Comparison of ENCODE assay signal across 1 cellular context in genomic region chr15:64381000-64381751, GRCh38.
TF ChIP-seq lines count a peak whose summit lies in the region.

A gene with protein sequence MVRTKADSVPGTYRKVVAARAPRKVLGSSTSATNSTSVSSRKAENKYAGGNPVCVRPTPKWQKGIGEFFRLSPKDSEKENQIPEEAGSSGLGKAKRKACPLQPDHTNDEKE (minus strand): TSS chr15:64381441. CDS start chr15:64381371, 70 bp downstream.

TF ChIP-seq in HepG2, 621 proteins besides CTCF, POLR2A, EP300 and RAD21 (continued from another document and continues in another):
- TF ChIP-seq, protein P1, sequence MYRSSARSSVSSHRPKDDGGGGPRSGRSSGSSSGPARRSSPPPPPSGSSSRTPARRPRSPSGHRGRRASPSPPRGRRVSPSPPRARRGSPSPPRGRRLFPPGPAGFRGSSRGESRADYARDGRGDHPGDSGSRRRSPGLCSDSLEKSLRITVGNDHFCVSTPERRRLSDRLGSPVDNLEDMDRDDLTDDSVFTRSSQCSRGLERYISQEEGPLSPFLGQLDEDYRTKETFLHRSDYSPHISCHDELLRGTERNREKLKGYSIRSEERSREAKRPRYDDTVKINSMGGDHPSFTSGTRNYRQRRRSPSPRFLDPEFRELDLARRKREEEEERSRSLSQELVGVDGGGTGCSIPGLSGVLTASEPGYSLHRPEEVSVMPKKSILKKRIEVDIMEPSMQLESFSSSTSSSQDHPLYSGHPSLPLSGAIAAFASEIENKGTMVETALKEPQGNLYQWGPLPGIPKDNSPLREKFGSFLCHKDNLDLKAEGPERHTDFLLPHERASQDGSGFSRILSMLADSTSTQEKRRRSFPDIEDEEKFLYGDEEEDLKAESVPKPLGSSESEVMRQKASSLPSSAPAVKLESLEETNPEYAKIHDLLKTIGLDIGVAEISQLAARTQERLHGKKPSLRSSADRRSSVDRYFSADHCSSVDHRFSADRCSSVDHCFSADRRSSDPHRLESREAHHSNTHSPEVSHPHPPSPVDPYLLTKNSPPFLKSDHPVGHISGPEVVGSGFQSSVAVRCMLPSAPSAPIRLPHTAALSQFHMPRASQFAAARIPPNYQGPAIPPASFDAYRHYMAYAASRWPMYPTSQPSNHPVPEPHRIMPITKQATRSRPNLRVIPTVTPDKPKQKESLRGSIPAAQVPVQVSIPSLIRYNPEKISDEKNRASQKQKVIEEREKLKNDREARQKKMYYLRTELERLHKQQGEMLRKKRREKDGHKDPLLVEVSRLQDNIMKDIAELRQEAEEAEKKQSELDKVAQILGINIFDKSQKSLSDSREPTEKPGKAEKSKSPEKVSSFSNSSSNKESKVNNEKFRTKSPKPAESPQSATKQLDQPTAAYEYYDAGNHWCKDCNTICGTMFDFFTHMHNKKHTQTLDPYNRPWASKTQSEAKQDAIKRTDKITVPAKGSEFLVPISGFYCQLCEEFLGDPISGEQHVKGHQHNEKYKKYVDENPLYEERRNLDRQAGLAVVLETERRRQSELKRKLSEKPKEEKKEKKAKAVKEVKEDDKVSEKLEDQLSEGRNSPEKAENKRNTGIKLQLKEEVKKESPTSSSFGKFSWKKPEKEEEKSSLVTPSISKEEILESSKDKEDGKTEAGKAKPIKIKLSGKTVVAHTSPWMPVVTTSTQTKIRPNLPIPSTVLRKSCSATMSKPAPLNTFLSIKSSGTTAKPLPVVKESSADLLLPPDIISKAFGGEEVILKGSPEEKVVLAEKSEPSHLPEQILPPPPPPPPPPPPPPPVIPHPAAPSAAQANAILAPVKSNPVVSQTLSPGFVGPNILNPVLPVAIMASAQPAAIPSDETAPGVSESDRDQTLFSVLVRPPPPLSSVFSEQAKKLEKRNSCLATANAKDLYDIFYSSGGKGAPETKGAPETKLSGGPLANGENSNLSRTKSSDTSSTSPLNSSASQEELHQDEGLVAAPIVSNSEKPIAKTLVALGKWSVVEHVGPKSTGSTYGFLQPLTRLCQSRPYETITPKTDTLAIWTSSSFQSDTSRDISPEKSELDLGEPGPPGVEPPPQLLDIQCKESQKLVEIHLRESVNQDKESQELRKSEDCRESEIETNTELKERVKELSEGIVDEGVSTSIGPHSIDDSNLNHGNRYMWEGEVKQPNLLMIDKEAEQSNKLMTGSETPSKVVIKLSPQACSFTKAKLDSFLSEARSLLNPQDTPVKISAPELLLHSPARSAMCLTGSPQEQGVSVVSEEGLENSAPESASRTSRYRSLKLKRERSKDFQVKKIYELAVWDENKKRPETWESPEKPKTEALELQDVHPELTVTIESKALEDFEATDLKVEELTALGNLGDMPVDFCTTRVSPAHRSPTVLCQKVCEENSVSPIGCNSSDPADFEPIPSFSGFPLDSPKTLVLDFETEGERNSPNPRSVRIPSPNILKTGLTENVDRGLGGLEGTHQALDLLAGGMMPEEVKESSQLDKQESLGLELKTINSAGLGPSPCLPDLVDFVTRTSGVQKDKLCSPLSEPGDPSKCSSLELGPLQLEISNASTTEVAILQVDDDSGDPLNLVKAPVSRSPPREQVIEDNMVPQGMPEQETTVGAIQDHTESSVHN (CRISPR knock-in tag; IDR thresholded peaks at IDR 0.05) = no peak
- TF ChIP-seq FOXA1 (IDR thresholded peaks at IDR 0.05) = no peak
- TF ChIP-seq FOXA1 (CRISPR knock-in tag; IDR thresholded peaks at IDR 0.05) = no peak
- TF ChIP-seq CERS6 (CRISPR knock-in tag; IDR thresholded peaks at IDR 0.05) = no peak
- 0 out of 2 replicates have a peak, but pooled peaks have one; percentile 50 for TF ChIP-seq CCDC6 (CRISPR knock-in tag; IDR thresholded peaks at IDR 0.05)
- TF ChIP-seq ZNF101 (CRISPR knock-in tag; IDR thresholded peaks at IDR 0.05; ENCODE audit: borderline replicate concordance, low read depth) = no peak
- no peak for TF ChIP-seq FOXA3 (CRISPR knock-in tag; IDR thresholded peaks at IDR 0.05)
- TF ChIP-seq NCOA5 (CRISPR knock-in tag; IDR thresholded peaks at IDR 0.05) = no peak
- TF ChIP-seq, protein P2, sequence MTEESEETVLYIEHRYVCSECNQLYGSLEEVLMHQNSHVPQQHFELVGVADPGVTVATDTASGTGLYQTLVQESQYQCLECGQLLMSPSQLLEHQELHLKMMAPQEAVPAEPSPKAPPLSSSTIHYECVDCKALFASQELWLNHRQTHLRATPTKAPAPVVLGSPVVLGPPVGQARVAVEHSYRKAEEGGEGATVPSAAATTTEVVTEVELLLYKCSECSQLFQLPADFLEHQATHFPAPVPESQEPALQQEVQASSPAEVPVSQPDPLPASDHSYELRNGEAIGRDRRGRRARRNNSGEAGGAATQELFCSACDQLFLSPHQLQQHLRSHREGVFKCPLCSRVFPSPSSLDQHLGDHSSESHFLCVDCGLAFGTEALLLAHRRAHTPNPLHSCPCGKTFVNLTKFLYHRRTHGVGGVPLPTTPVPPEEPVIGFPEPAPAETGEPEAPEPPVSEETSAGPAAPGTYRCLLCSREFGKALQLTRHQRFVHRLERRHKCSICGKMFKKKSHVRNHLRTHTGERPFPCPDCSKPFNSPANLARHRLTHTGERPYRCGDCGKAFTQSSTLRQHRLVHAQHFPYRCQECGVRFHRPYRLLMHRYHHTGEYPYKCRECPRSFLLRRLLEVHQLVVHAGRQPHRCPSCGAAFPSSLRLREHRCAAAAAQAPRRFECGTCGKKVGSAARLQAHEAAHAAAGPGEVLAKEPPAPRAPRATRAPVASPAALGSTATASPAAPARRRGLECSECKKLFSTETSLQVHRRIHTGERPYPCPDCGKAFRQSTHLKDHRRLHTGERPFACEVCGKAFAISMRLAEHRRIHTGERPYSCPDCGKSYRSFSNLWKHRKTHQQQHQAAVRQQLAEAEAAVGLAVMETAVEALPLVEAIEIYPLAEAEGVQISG (CRISPR knock-in tag; IDR thresholded peaks at IDR 0.05) = peak; percentile 61
- peak; percentile 56; the same call in 1 of the 2 replicates for TF ChIP-seq RFXAP (CRISPR knock-in tag; IDR thresholded peaks at IDR 0.05; ENCODE audit: borderline replicate concordance)
- no peak for TF ChIP-seq ELK4 (CRISPR knock-in tag; IDR thresholded peaks at IDR 0.05; ENCODE audit: borderline replicate concordance)
- no peak for TF ChIP-seq NAIF1 (CRISPR knock-in tag; IDR thresholded peaks at IDR 0.05; ENCODE audit: borderline replicate concordance)
- TF ChIP-seq ZNF720 (CRISPR knock-in tag; IDR thresholded peaks at IDR 0.05) = no peak
- TF ChIP-seq ZNF687 (CRISPR knock-in tag; IDR thresholded peaks at IDR 0.05) = peak; percentile 81
- TF ChIP-seq U2AF2 (IDR thresholded peaks at IDR 0.05; ENCODE audit: low read depth, low read length) = no peak
- peak; percentile 62; the same call in 1 of the 2 replicates for TF ChIP-seq YEATS4 (CRISPR knock-in tag; IDR thresholded peaks at IDR 0.05; ENCODE audit: borderline replicate concordance)
- no peak for TF ChIP-seq ZNF570 (CRISPR knock-in tag; IDR thresholded peaks at IDR 0.05; ENCODE audit: borderline replicate concordance)
- TF ChIP-seq, protein P3, sequence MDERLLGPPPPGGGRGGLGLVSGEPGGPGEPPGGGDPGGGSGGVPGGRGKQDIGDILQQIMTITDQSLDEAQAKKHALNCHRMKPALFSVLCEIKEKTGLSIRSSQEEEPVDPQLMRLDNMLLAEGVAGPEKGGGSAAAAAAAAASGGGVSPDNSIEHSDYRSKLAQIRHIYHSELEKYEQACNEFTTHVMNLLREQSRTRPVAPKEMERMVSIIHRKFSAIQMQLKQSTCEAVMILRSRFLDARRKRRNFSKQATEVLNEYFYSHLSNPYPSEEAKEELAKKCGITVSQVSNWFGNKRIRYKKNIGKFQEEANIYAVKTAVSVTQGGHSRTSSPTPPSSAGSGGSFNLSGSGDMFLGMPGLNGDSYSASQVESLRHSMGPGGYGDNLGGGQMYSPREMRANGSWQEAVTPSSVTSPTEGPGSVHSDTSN (CRISPR knock-in tag; IDR thresholded peaks at IDR 0.05) = peak; percentile 90
- TF ChIP-seq ZFX (CRISPR knock-in tag; IDR thresholded peaks at IDR 0.05; ENCODE audit: low read depth) = peak; percentile 81
- peak; percentile 99 for TF ChIP-seq E2F5 (CRISPR knock-in tag; conservative IDR thresholded peaks at IDR 0.05)
- TF ChIP-seq KDM5A (IDR thresholded peaks at IDR 0.05; ENCODE audit: borderline replicate concordance, low read length) = peak; percentile 85
- 0 out of 2 replicates have a peak, but pooled peaks have one; percentile 40 for TF ChIP-seq PCBP1 (IDR thresholded peaks at IDR 0.05; ENCODE audit: borderline replicate concordance, low read depth, low read length)
- TF ChIP-seq NKX3-1 (CRISPR knock-in tag; IDR thresholded peaks at IDR 0.05) = 0 out of 2 replicates have a peak, but pooled peaks have one; percentile 27
- TF ChIP-seq PPARG (CRISPR knock-in tag; conservative IDR thresholded peaks at IDR 0.05) = no peak
- no peak for TF ChIP-seq TCF7L2 (IDR thresholded peaks at IDR 0.05; ENCODE audit: low read depth, low read length)
- no peak for TF ChIP-seq AKNA (CRISPR knock-in tag; IDR thresholded peaks at IDR 0.05; ENCODE audit: borderline replicate concordance)
- TF ChIP-seq TARDBP (CRISPR knock-in tag; IDR thresholded peaks at IDR 0.05) = 0 out of 2 replicates have a peak, but pooled peaks have one; percentile 18
- no peak for TF ChIP-seq ZNF839 (CRISPR knock-in tag; IDR thresholded peaks at IDR 0.05; ENCODE audit: borderline replicate concordance)
- TF ChIP-seq SRSF1 (optimal IDR thresholded peaks at IDR 0.05; ENCODE audit: low read depth, low read length) = peak; percentile 44
